9 cellular contexts compared by ENCODE assay signal in the genomic region with DNA sequence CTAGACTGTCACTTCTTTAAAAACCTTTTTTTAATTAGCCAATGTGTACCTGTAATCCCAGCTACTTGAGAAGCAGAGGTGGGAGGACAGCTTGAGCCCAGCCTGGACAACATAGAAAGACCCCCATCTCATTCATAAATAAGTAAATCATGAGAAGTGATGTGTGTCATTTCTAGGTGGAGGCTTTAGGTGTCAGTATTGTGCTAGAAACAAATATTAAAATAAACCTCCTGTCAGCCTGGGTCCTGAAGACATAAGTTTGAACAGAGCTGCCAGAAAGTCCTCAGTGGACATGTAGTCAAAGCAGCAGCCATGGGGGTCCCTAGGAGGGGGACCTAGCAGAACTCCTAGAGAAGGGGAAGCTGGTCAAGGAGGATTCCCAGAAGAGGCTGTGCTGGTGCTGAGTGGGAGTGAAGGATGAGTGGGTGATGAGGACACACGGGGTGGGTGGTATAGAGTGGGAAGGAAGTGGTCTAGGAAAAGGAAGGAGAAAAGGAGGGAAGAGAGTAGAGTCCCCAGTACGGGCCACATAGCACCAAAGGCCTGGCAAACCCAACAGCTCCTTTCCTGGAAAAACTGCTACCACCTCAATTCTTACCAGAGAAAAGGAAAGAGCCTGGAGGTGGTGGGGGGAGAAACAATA.
A peak's percentile ranks its signal among the peaks of the same experiment; 100 is the strongest.
DNase-seq lines count a peak whose midpoint lies in the region; ATAC-seq lines count a peak whose summit lies in the region.
"Had no signal": no experiment of that assay in that cellular context is flagged by ENCODE, and none has a peak within 500 bp of the region (broad histone marks: within the 10 kb centered on the region; RNA-seq: fewer than 3 reads in every experiment).

No MANE protein-coding gene starts in this region.

- no peaks in the 10 kb centered on the region for H3K36me3 Mint-ChIP-seq in stimulated activated effector memory CD8-positive, alpha-beta T cell treated with anti-CD3 and anti-CD28 coated beads, Interleukin-12 subunit alpha, Interleukin-12 subunit beta, amount 100 ng/mL, for 72 hours
- H3K36me3 Mint-ChIP-seq: WTC11 had no signal

- DNase-seq in SIG-M5 treated with dmso at 0.1 percent for 504 hours (lab: John Stamatoyannopoulos, UW; ENCODE audit: unreplicated experiment) = peak; percentile 34
- no peak for DNase-seq in SIG-M5 (lab: John Stamatoyannopoulos, UW)
- peak; percentile 35 for DNase-seq in M059J (ENCODE audit: low read depth)
- DNase-seq in dedifferentiated amniotic fluid mesenchymal stem cell (ENCODE audit: extremely low spot score) = peak; percentile 38
- DNase-seq in stimulated activated effector memory CD8-positive, alpha-beta T cell treated with anti-CD3 and anti-CD28 coated beads, Interleukin-12 subunit alpha, Interleukin-12 subunit beta, amount 100 ng/mL, for 72 hours (ENCODE audit: low spot score in 2 of 2) = no peak
- DNase-seq in ecto neural progenitor cell (ENCODE audit: low spot score) = no peak
- DNase-seq in stimulated activated CD4-positive, alpha-beta T cell treated with anti-CD3 and anti-CD28 coated beads, Interleukin-2, amount 100 ng/mL, for 48 hours = no peak

- no peak for ATAC-seq in stimulated activated effector memory CD8-positive, alpha-beta T cell treated with anti-CD3 and anti-CD28 coated beads, Interleukin-12 subunit alpha, Interleukin-12 subunit beta, amount 100 ng/mL, for 72 hours
- no peak for ATAC-seq in GM21619 (IDR thresholded peaks at IDR 0.05; ENCODE audit: unreplicated experiment)
- ATAC-seq: WTC11 had no signal

- H3K4me1 Mint-ChIP-seq in stimulated activated effector memory CD8-positive, alpha-beta T cell treated with anti-CD3 and anti-CD28 coated beads, Interleukin-12 subunit alpha, Interleukin-12 subunit beta, amount 100 ng/mL, for 72 hours = no peaks in the 10 kb centered on the region

- H3K9me3 Mint-ChIP-seq in stimulated activated effector memory CD8-positive, alpha-beta T cell treated with anti-CD3 and anti-CD28 coated beads, Interleukin-12 subunit alpha, Interleukin-12 subunit beta, amount 100 ng/mL, for 72 hours = no peaks in the 10 kb centered on the region

- no peak overlapping the region for H3K4me3 Mint-ChIP-seq in stimulated activated effector memory CD8-positive, alpha-beta T cell treated with anti-CD3 and anti-CD28 coated beads, Interleukin-12 subunit alpha, Interleukin-12 subunit beta, amount 100 ng/mL, for 72 hours
- H3K4me3 Mint-ChIP-seq: WTC11 had no signal

- H3K27ac Mint-ChIP-seq in stimulated activated effector memory CD8-positive, alpha-beta T cell treated with anti-CD3 and anti-CD28 coated beads, Interleukin-12 subunit alpha, Interleukin-12 subunit beta, amount 100 ng/mL, for 72 hours = peak overlapping the region; percentile 49
- H3K27ac Mint-ChIP-seq: WTC11 had no signal

Comparison
In these comparisons a context has a peak if more than half of its experiments do, and no peak if none do; other contexts are left out.
1. DNase-seq: peak in SIG-M5 treated with dmso at 0.1 percent for 504 hours (single experiment), M059J (single experiment) and dedifferentiated amniotic fluid mesenchymal stem cell (single experiment); none in SIG-M5 (single experiment), stimulated activated effector memory CD8-positive, alpha-beta T cell treated with anti-CD3 and anti-CD28 coated beads, Interleukin-12 subunit alpha, Interleukin-12 subunit beta, amount 100 ng/mL, for 72 hours (0 of 2), ecto neural progenitor cell (single experiment) and stimulated activated CD4-positive, alpha-beta T cell treated with anti-CD3 and anti-CD28 coated beads, Interleukin-2, amount 100 ng/mL, for 48 hours (0 of 2).